Comparison of ENCODE assay signal across 19 cellular contexts in the genomic region with DNA sequence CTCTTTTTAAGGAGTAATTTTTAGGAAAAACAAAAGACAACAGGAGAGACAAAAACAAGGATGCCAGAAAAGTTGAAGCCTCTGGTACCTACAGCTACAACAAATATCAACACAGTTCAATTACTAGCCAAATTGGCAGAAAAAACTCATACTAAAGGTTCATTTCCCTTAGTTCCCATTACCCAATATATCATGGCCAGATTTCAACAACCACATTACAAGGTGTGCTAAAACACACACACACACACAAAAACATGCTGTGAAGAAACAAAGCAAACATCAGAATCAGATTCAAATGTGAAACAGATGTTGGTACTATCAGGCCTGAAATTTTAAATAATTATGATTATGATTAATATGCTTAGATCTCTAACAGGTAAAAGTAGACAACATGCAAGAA.
"Had no signal": no experiment of that assay in that cellular context is flagged by ENCODE, and none has a peak within 500 bp of the region (broad histone marks: within the 10 kb centered on the region; RNA-seq: fewer than 3 reads in every experiment).

No MANE protein-coding gene starts in this region.

- DNase-seq: IMR-90, Karpas-422, KG1, MG63, NCI-H1092, NCI-H1105 treated with DMSO at 0.1 percent for 48 hours, NCI-H1417 treated with DMSO at 0.1 percent for 48 hours, NCI-H146, NCI-H1694 treated with DMSO at 0.1 percent for 48 hours, NCI-H1930, NCI-H2107, NCI-H2227 treated with DMSO at 0.1 percent for 48 hours, NCI-H510A, NCI-H524 treated with DMSO at 0.1 percent for 48 hours, NCI-H82, SHP77, SK-N-SH, SW 1271 had no signal

- H3K9me3 ChIP-seq: MG63, SK-N-SH had no signal

- H3K27me3 ChIP-seq: MG63 had no signal

- H3K36me3 ChIP-seq: MG63 had no signal

- H3K27ac ChIP-seq: RWPE1 had no signal

- H3K4me3 ChIP-seq: MG63 had no signal
